16 cellular contexts compared by ENCODE assay signal in genomic region chr22:20064545-20065262, GRCh38.
"Had no signal": no experiment of that assay in that cellular context is flagged by ENCODE, and none has a peak within 500 bp of the region (broad histone marks: within the 10 kb centered on the region; RNA-seq: fewer than 3 reads in every experiment).

No MANE protein-coding gene starts in this region.

- H3K4me3 Mint-ChIP-seq: mesothelial cell of epicardium, nephron had no signal

- FAIRE-seq: endometrium, small intestine had no signal

- H3K27me3 ChIP-seq: esophagus muscularis mucosa, gastrocnemius medialis, heart right ventricle, right atrium auricular region had no signal

- H3K27ac ChIP-seq: epithelial cell of prostate, esophagus muscularis mucosa, heart right ventricle, right atrium auricular region had no signal

- H3K27ac Mint-ChIP-seq: mesothelial cell of epicardium, nephron had no signal

- H3K4me1 Mint-ChIP-seq: mesothelial cell of epicardium, nephron had no signal

- H3K9me3 ChIP-seq: esophagus muscularis mucosa, gastrocnemius medialis, heart right ventricle, right atrium auricular region had no signal

- H3K9me3 Mint-ChIP-seq: mesothelial cell of epicardium, nephron had no signal

- H3K4me1 ChIP-seq: esophagus muscularis mucosa had no signal

- DNase-seq: effector memory CD4-positive, alpha-beta T cell; gastrocnemius medialis; heart right ventricle; hypothalamus; islet precursor cell; mammary epithelial cell; small intestine; stimulated activated CD4-positive, alpha-beta T cell treated with anti-CD3 and anti-CD28 coated beads, Interleukin-12 subunit alpha, Interleukin-12 subunit beta, amount 100 ng/mL, for 4 hours; stimulated activated naive CD4-positive, alpha-beta T cell; trophoblast cell had no signal

- H3K4me3 ChIP-seq: esophagus muscularis mucosa, gastrocnemius medialis, heart right ventricle, right atrium auricular region had no signal
